1 cellular context compared by ENCODE assay signal in the genomic region with DNA sequence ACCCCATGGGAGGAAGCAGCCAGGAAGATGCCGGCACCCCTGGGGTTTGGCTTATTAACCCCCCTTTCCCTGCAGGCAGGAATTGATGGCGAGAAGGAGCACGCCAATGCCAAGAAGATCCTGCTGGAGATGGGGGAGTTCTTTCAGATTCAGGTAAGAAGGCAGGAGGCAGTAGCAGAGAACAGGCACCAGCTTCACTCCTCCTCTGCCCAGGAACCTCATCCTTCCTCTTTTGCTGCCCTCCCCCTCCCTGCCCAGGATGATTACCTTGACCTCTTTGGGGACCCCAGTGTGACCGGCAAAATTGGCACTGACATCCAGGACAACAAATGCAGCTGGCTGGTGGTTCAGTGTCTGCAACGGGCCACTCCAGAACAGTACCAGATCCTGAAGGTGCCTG.
TF ChIP-seq lines count a peak whose summit lies in the region.

No MANE protein-coding gene starts in this region.

TF ChIP-seq in endothelial cell of umbilical vein, 7 proteins besides CTCF, POLR2A, EP300 and RAD21:
- no peak for TF ChIP-seq FOS (IDR thresholded peaks at IDR 0.05; ENCODE audit: borderline replicate concordance, insufficient read depth, low read length)
